29 cellular contexts compared by ENCODE assay signal in the genomic region with DNA sequence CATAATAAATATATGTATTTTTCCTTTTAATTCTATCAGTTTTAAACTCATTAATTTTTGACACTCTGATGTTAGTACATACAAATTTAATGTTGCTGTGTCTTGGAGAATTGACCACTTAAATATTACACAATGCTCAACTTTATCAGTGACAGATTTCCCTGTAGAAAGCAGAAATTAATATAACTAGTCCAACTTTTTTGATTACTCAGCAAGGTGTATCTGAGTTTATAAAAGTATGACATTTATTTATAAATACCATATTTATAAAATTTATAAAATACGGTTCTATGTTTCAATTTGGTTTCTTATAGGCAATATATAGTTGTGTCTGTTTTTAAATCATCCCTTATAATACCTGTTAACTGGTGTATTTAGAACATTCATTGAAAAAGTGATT.
"Had no signal": no experiment of that assay in that cellular context is flagged by ENCODE, and none has a peak within 500 bp of the region (broad histone marks: within the 10 kb centered on the region; RNA-seq: fewer than 3 reads in every experiment).

No MANE protein-coding gene starts in this region.

- DNase-seq: naive thymus-derived CD8-positive, alpha-beta T cell; nephron progenitor cell; nucleus accumbens; pancreas; retina; spleen; stimulated activated CD4-positive, alpha-beta T cell treated with anti-CD3 and anti-CD28 coated beads, Interleukin-12 subunit alpha, Interleukin-12 subunit beta, amount 100 ng/mL, for 4 hours; stimulated activated CD4-positive, alpha-beta T cell treated with anti-CD3 and anti-CD28 coated beads, Interleukin-1b, Interleukin-23, amount 100 ng/mL, for 48 hours; stimulated activated CD4-positive, alpha-beta T cell treated with anti-CD3 and anti-CD28 coated beads, Interleukin-4, amount 100 ng/mL, for 1 hour; stimulated activated CD4-positive, alpha-beta T cell treated with anti-CD3 and anti-CD28 coated beads, Interleukin-4, amount 100 ng/mL, for 4 hours; stimulated activated CD8-positive, alpha-beta memory T cell treated with anti-CD3 and anti-CD28 coated beads, Interleukin-4, amount 100 ng/mL, for 48 hours; stimulated activated naive CD4-positive, alpha-beta T cell; stimulated activated naive CD8-positive, alpha-beta T cell treated with anti-CD3 and anti-CD28 coated beads, Interleukin-15, amount 100 ng/mL, for 72 hours; stimulated activated naive CD8-positive, alpha-beta T cell treated with anti-CD3 and anti-CD28 coated beads, Interleukin-15, Interleukin-2, amounts not matched to agents 100 U/mL and 50 U/mL, for 24 hours; substantia nigra; testis; tibial artery; transverse colon; upper lobe of right lung; uterus had no signal

- H3K36me3 ChIP-seq: neutrophil, pancreas, prostate gland, right atrium auricular region, spleen, suprapubic skin, tibial artery, transverse colon, upper lobe of right lung, uterus had no signal

- H3K4me1 ChIP-seq: pancreas, prostate gland, right atrium auricular region, spleen, suprapubic skin, testis, tibial artery, transverse colon, upper lobe of right lung, uterus had no signal

- H3K27ac ChIP-seq: neutrophil, pancreas, prostate gland, right atrium auricular region, skin epidermis, spleen, suprapubic skin, testis, tibial artery, transverse colon, upper lobe of right lung, uterus had no signal

- H3K9me3 ChIP-seq: neutrophil, pancreas, prostate gland, right atrium auricular region, suprapubic skin, testis, tibial artery, transverse colon, upper lobe of right lung, uterus had no signal

- H3K4me3 ChIP-seq: pancreas, prostate gland, right atrium auricular region, skin epidermis, smooth muscle cell, spleen, suprapubic skin, testis, tibial artery, transverse colon, upper lobe of right lung, uterus had no signal

- H3K4me2 ChIP-seq: smooth muscle cell had no signal

- H3K27me3 ChIP-seq: neutrophil, pancreas, right atrium auricular region, spleen, suprapubic skin, testis, tibial artery, transverse colon, upper lobe of right lung, uterus had no signal

- ATAC-seq: naive thymus-derived CD8-positive, alpha-beta T cell; natural killer cell treated with Interleukin-12 subunit alpha and Interleukin-12 subunit beta and Interleukin-15 and Interleukin-18, amount 100 ng/mL, for 72 hours; pancreas; sciatic nerve; stimulated activated memory B cell treated with anti-CD40 and anti-IgM and Interleukin-4, amounts not matched to agents 10 μg/mL and 1 μg/mL and 100 μg/mL, for 72 hours; stimulated activated naive CD8-positive, alpha-beta T cell treated with anti-CD3 and anti-CD28 coated beads, Interleukin-15, amount 100 ng/mL, for 72 hours; stimulated activated naive CD8-positive, alpha-beta T cell treated with anti-CD3 and anti-CD28 coated beads, Interleukin-15, Interleukin-2, amounts not matched to agents 100 U/mL and 50 U/mL, for 24 hours; upper lobe of right lung had no signal
